In the genomic region with DNA sequence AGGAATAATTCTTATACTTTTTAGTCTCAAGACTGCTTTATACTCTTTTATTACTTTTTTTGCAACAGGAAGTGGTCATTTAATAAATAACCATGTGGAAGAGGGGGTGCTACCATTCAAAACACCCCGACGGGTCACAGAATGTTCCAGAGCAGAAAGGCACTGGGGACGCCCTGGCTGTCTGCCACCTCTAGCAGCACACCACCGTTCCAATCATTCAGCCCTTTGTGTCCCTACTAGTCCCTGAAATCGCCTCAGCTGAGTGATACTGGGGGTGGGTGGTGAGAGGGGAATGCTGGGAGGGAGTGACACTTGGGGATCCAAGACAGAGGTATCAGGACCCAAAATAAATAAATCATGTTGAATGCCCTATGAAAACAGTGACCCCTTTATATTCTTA, we compare ENCODE assay signal across 16 cellular contexts. TPM values are rescaled to one million over a fixed set of nuclear protein-coding genes. Genes with fewer than 3 reads are reported as not detected.
DNase-seq lines count a peak whose midpoint lies in the region; ATAC-seq and TF ChIP-seq lines count a peak whose summit lies in the region.
"Had no signal": no experiment of that assay in that cellular context is flagged by ENCODE, and none has a peak within 500 bp of the region (broad histone marks: within the 10 kb centered on the region; RNA-seq: fewer than 3 reads in every experiment).

No MANE protein-coding gene starts in this region.

- H2AFZ ChIP-seq in H9 (ENCODE audit: low read length) = no peak overlapping the region

- H3K9me3 ChIP-seq in thyroid gland (no peaks in the 10 kb centered on the region), H9 (ENCODE audit: control insufficient read depth, low read depth, low read length) (no peaks in the 10 kb centered on the region)
- H3K9me3 ChIP-seq: ovary, upper lobe of right lung had no signal

- no peaks in the 10 kb centered on the region for H3K23me2 ChIP-seq in H9 (ENCODE audit: insufficient read length, low read depth, low read length, poor library complexity, severe bottlenecking)

- no peak overlapping the region for H3K4me2 ChIP-seq in H9 (ENCODE audit: insufficient read depth, insufficient read length, low read length)

- H2AK5ac ChIP-seq in H9 (ENCODE audit: insufficient read length, low read length) = no peak overlapping the region

- no peak overlapping the region for H3K23ac ChIP-seq in H9 (ENCODE audit: insufficient read length, low read depth, low read length)

- no peak overlapping the region for H2BK5ac ChIP-seq in H9 (ENCODE audit: insufficient read length, low read length)

- H3K14ac ChIP-seq in H9 (ENCODE audit: insufficient read depth, low read length) = no peak overlapping the region

- H3K4me1 Mint-ChIP-seq in activated naive CD4-positive, alpha-beta T cell treated with anti-CD3 and anti-CD28 coated beads, Interleukin-2, amount 50 U/mL, for 24 hours = peaks cover 52% of the 10 kb centered on the region
- no peaks in the 10 kb centered on the region for H3K4me1 Mint-ChIP-seq in nephron progenitor cell
- H3K4me1 Mint-ChIP-seq in H9 = no peaks in the 10 kb centered on the region

- no peak overlapping the region for H3K4me3 ChIP-seq in thyroid gland (replicated peaks in 1 of 3)
- H3K4me3 ChIP-seq: ovary, upper lobe of right lung had no signal

- peak overlapping the region; percentile 82 for H3K27ac ChIP-seq in VCaP
- no peak overlapping the region for H3K27ac ChIP-seq in thyroid gland
- H3K27ac ChIP-seq in H9 (ENCODE audit: insufficient read length, low read depth, low read length) = no peak overlapping the region
- H3K27ac ChIP-seq: ovary, upper lobe of right lung had no signal

- H4K5ac ChIP-seq in H9 (ENCODE audit: insufficient read length, low read depth, low read length) = no peak overlapping the region

- peaks cover 4% of the 10 kb centered on the region for H3K9me3 Mint-ChIP-seq in activated naive CD4-positive, alpha-beta T cell treated with anti-CD3 and anti-CD28 coated beads, Interleukin-2, amount 50 U/mL, for 24 hours
- H3K9me3 Mint-ChIP-seq in activated naive CD4-positive, alpha-beta T cell treated with anti-CD3 and anti-CD28 coated beads, Interleukin-2, amount 50 U/mL, for 72 hours = peaks cover 3 to 8% of the 10 kb centered on the region in 2 donors
- H3K9me3 Mint-ChIP-seq in nephron progenitor cell (peaks cover 13% of the 10 kb centered on the region), H9 (peaks cover 8 to 11% of the 10 kb centered on the region in 2 experiments)

- H3K4me3 Mint-ChIP-seq in activated naive CD4-positive, alpha-beta T cell treated with anti-CD3 and anti-CD28 coated beads, Interleukin-2, amount 50 U/mL, for 24 hours = no peak overlapping the region
- H3K4me3 Mint-ChIP-seq in nephron progenitor cell = no peak overlapping the region
- H3K4me3 Mint-ChIP-seq in H9 = no peak overlapping the region
- H3K4me3 Mint-ChIP-seq: stimulated activated naive B cell treated with anti-CD40 and anti-IgM and Interleukin-4, amounts not matched to agents 10 μg/mL and 1 μg/mL and 100 μg/mL, for 72 hours; T-helper 2 cell treated with Interferon-gamma antibody and Interleukin-4, amounts not matched to agents 5 μg/mL and 100 μg/mL, for 36 hours had no signal

- no peaks in the 10 kb centered on the region for H3K36me3 ChIP-seq in thyroid gland
- H3K36me3 ChIP-seq: ovary had no signal

- H3K56ac ChIP-seq in H9 (ENCODE audit: insufficient read length, low read depth, low read length) = no peak overlapping the region

- H3K27ac Mint-ChIP-seq in activated naive CD4-positive, alpha-beta T cell treated with anti-CD3 and anti-CD28 coated beads, Interleukin-2, amount 50 U/mL, for 24 hours = peak overlapping the region; percentile 35
- no peak overlapping the region for H3K27ac Mint-ChIP-seq in activated naive CD4-positive, alpha-beta T cell treated with anti-CD3 and anti-CD28 coated beads, Interleukin-2, amount 50 U/mL, for 72 hours
- H3K27ac Mint-ChIP-seq in nephron progenitor cell = no peak overlapping the region
- peak overlapping the region in 1 of 3 experiments; percentile 46; a peak in 2 of 7 replicates for H3K27ac Mint-ChIP-seq in H9
- H3K27ac Mint-ChIP-seq: stimulated activated naive B cell treated with anti-CD40 and anti-IgM and Interleukin-4, amounts not matched to agents 10 μg/mL and 1 μg/mL and 100 μg/mL, for 72 hours had no signal

- H3K79me1 ChIP-seq in H9 (ENCODE audit: insufficient read depth, low read depth, low read length, poor library complexity, severe bottlenecking) = no peaks in the 10 kb centered on the region

- H2BK120ac ChIP-seq in H9 (ENCODE audit: low read depth, low read length, poor library complexity, severe bottlenecking) = no peak overlapping the region

- no peak overlapping the region for H2BK15ac ChIP-seq in H9 (ENCODE audit: low read depth, low read length)

- intact Hi-C loops in thyroid gland (cut with DNase I) = no loop called here

- no peak overlapping the region for H2BK20ac ChIP-seq in H9 (ENCODE audit: low read depth, low read length, poor library complexity, severe bottlenecking)

- no peaks in the 10 kb centered on the region for H3K79me2 ChIP-seq in H9 (ENCODE audit: insufficient read depth, low read length)

- H4K91ac ChIP-seq in H9 (ENCODE audit: insufficient read length, low read depth, low read length) = no peak overlapping the region

- H3K9ac ChIP-seq in H9 (ENCODE audit: extremely low read depth, insufficient read length, low read length) = no peak overlapping the region

- no peak for DNase-seq in activated naive CD4-positive, alpha-beta T cell treated with anti-CD3 and anti-CD28 coated beads, Interleukin-2, amount 50 U/mL, for 72 hours (ENCODE audit: low spot score in 2 of 2)
- DNase-seq in iPS-NIHi11 (ENCODE audit: low spot score) = peak; percentile 17
- DNase-seq in thyroid gland = peak; percentile 39 to 62
- DNase-seq in nephron progenitor cell = no peak
- DNase-seq in H9 = no peak
- DNase-seq: activated CD4-positive, alpha-beta T cell treated with anti-CD3 and anti-CD28 coated beads for 4 hours; GDM1; GOT3; NCI-H187; ovary; stimulated activated naive B cell treated with anti-CD40 and anti-IgM and Interleukin-4, amounts not matched to agents 10 μg/mL and 1 μg/mL and 100 μg/mL, for 72 hours; upper lobe of right lung had no signal

- H3K36me3 Mint-ChIP-seq in activated naive CD4-positive, alpha-beta T cell treated with anti-CD3 and anti-CD28 coated beads, Interleukin-2, amount 50 U/mL, for 24 hours = peaks cover 16% of the 10 kb centered on the region
- H3K36me3 Mint-ChIP-seq in activated naive CD4-positive, alpha-beta T cell treated with anti-CD3 and anti-CD28 coated beads, Interleukin-2, amount 50 U/mL, for 72 hours = peaks cover 13 to 14% of the 10 kb centered on the region in 2 donors
- H3K36me3 Mint-ChIP-seq in nephron progenitor cell (ENCODE audit: low read depth) = peaks cover 45% of the 10 kb centered on the region
- H3K36me3 Mint-ChIP-seq in H9 (ENCODE audit: insufficient read depth in 1 of 3, low read depth in 3 of 3) = peaks cover 6 to 13% (median 13%) of the 10 kb centered on the region in 3 experiments

- H3T11ph ChIP-seq in H9 (ENCODE audit: low read length) = no peak overlapping the region

- H3K27me3 ChIP-seq in thyroid gland (no peaks in the 10 kb centered on the region), H9 (ENCODE audit: insufficient read depth, low read length) (no peaks in the 10 kb centered on the region)
- H3K27me3 ChIP-seq: ovary, upper lobe of right lung had no signal

- ATAC-seq in activated naive CD4-positive, alpha-beta T cell treated with anti-CD3 and anti-CD28 coated beads, Interleukin-2, amount 50 U/mL, for 72 hours = no peak
- no peak for ATAC-seq in HG02973 (IDR thresholded peaks at IDR 0.05; ENCODE audit: unreplicated experiment)
- ATAC-seq: stimulated activated naive B cell treated with anti-CD40 and anti-IgM and Interleukin-4, amounts not matched to agents 10 μg/mL and 1 μg/mL and 100 μg/mL, for 72 hours; upper lobe of right lung had no signal

- H3K4me1 ChIP-seq in thyroid gland (no peaks in the 10 kb centered on the region), H9 (ENCODE audit: insufficient read depth, low read length) (no peaks in the 10 kb centered on the region)
- H3K4me1 ChIP-seq: upper lobe of right lung had no signal

- TF ChIP-seq CTCF in VCaP (conservative IDR thresholded peaks at IDR 0.05) (no peak), thyroid gland (IDR thresholded peaks at IDR 0.05) (no peak), nephron progenitor cell (IDR thresholded peaks at IDR 0.05) (no peak), H9 (conservative IDR thresholded peaks at IDR 0.05) (no peak)

- no peak overlapping the region for H2BK12ac ChIP-seq in H9 (ENCODE audit: insufficient read length, low read depth, low read length)

- no peaks in the 10 kb centered on the region for H4K20me1 ChIP-seq in H9 (ENCODE audit: control insufficient read depth, insufficient read depth, insufficient read length)

- H3K4ac ChIP-seq in H9 (ENCODE audit: low read depth, low read length) = no peak overlapping the region

- no peak overlapping the region for H4K8ac ChIP-seq in H9 (replicated peaks; ENCODE audit: insufficient read length, low read depth, low read length)

- no peak overlapping the region for H3K18ac ChIP-seq in H9 (ENCODE audit: insufficient read length, low read depth, low read length)

- TF ChIP-seq POLR2A in thyroid gland (IDR thresholded peaks at IDR 0.05) = no peak

- WGBS in thyroid gland, 2 donors = 68 to 75% methylated on average over 5 of the region's 5 CpGs
- no CpG with 5 or more reads among the region's 5 CpGs for WGBS in H9 (ENCODE audit: extremely low coverage, insufficient read length, low lambda C conversion rate)

- no peaks in the 10 kb centered on the region for H3K27me3 Mint-ChIP-seq in activated naive CD4-positive, alpha-beta T cell treated with anti-CD3 and anti-CD28 coated beads, Interleukin-2, amount 50 U/mL, for 24 hours
- no peaks in the 10 kb centered on the region for H3K27me3 Mint-ChIP-seq in nephron progenitor cell (ENCODE audit: low read depth, poor library complexity)
- no peaks in the 10 kb centered on the region for H3K27me3 Mint-ChIP-seq in H9 (ENCODE audit: low read depth)
- H3K27me3 Mint-ChIP-seq: stimulated activated naive B cell treated with anti-CD40 and anti-IgM and Interleukin-4, amounts not matched to agents 10 μg/mL and 1 μg/mL and 100 μg/mL, for 72 hours had no signal

RNA-seq across cellular contexts. Expression of gene MON2, which starts 52.4 kb away (rescaled TPM):
- 10 to 100 TPM; 39.7 to 40.3 TPM for total RNA-seq in activated naive CD4-positive, alpha-beta T cell treated with anti-CD3 and anti-CD28 coated beads, Interleukin-2, amount 50 U/mL, for 72 hours
- total RNA-seq in thyroid gland (100 to 1,000 TPM; 109 to 189 (median 126) TPM), H9 (2021) (21.9 and 22.3 TPM in 2 replicates)

Comparison
In these comparisons a context has a peak if more than half of its experiments do, and no peak if none do; other contexts are left out.
1. DNase-seq: peak in iPS-NIHi11 (single experiment) and thyroid gland (2 of 2); none in activated naive CD4-positive, alpha-beta T cell treated with anti-CD3 and anti-CD28 coated beads, Interleukin-2, amount 50 U/mL, for 72 hours (0 of 2), nephron progenitor cell (single experiment) and H9 (single experiment).